8 cellular contexts compared by ENCODE assay signal in genomic region chr11:78416285-78417174, GRCh38. TPM values are rescaled to one million over a fixed set of nuclear protein-coding genes. Genes with fewer than 3 reads are reported as not detected.
DNase-seq lines count a peak whose midpoint lies in the region; ATAC-seq and TF ChIP-seq lines count a peak whose summit lies in the region.

No MANE protein-coding gene starts in this region.

- H3K4me1 Mint-ChIP-seq in activated naive CD4-positive, alpha-beta T cell treated with anti-CD3 and anti-CD28 coated beads, Interleukin-2, amount 50 U/mL, for 24 hours, result peaks cover 25% of the 10 kb centered on the region
- H3K4me1 Mint-ChIP-seq in glutamatergic neuron (ENCODE audit: low read depth, unreplicated experiment), result peaks cover 30% of the 10 kb centered on the region

- peak overlapping the region; percentile 71 to 81 for H3K4me3 ChIP-seq in SK-N-SH (ENCODE audit: low read depth in 2 of 2, low read length in 1 of 2)
- H3K4me3 ChIP-seq in osteoblast (ENCODE audit: insufficient read depth, low read length), result peak overlapping the region; percentile 79
- H3K4me3 ChIP-seq in thoracic aorta, result peak overlapping the region; percentile 85

- H2AFZ ChIP-seq in SK-N-SH (ENCODE audit: low read depth) (peak overlapping the region; percentile 83), osteoblast (ENCODE audit: low read length) (peak overlapping the region; percentile 82)

- no peaks in the 10 kb centered on the region for H3K9me3 Mint-ChIP-seq in activated naive CD4-positive, alpha-beta T cell treated with anti-CD3 and anti-CD28 coated beads, Interleukin-2, amount 50 U/mL, for 24 hours
- peaks cover 12% of the 10 kb centered on the region for H3K9me3 Mint-ChIP-seq in glutamatergic neuron (ENCODE audit: unreplicated experiment)

- no peaks in the 10 kb centered on the region for H3K36me3 ChIP-seq in SK-N-SH (replicated peaks in 1 of 2; ENCODE audit: control insufficient read depth in 1 of 2, insufficient read depth in 2 of 2, low read length in 1 of 2)
- no peaks in the 10 kb centered on the region for H3K36me3 ChIP-seq in osteoblast (ENCODE audit: insufficient read depth, low read length)
- no peaks in the 10 kb centered on the region for H3K36me3 ChIP-seq in thoracic aorta

- POLR2A ChIA-PET in SK-N-SH (lab: Yijun Ruan, JAX), result interaction anchor here (0.7 to 3.5 kb wide), 11 partner anchors 9 to 228 kb away, joined by 3 to 27 read pairs (median 8); partner anchors contain the start of genes KCTD21, NARS2 and USP35

- H3K9me3 ChIP-seq in SK-N-SH (no peaks in the 10 kb centered on the region), osteoblast (ENCODE audit: low read depth, low read length) (no peaks in the 10 kb centered on the region), thoracic aorta (no peaks in the 10 kb centered on the region)

- peak overlapping the region; percentile 92 for H3K4me2 ChIP-seq in SK-N-SH
- H3K4me2 ChIP-seq in osteoblast (ENCODE audit: insufficient read depth, low read length), result peak overlapping the region; percentile 90

- H3K9ac ChIP-seq in SK-N-SH, result peak overlapping the region; percentile 87

- H3K36me3 Mint-ChIP-seq in activated naive CD4-positive, alpha-beta T cell treated with anti-CD3 and anti-CD28 coated beads, Interleukin-2, amount 50 U/mL, for 24 hours, result no peaks in the 10 kb centered on the region
- peaks cover under 1% of the 10 kb centered on the region for H3K36me3 Mint-ChIP-seq in glutamatergic neuron (ENCODE audit: unreplicated experiment)

- H3K9me2 ChIP-seq in SK-N-SH, result no peaks in the 10 kb centered on the region

- peak overlapping the region; percentile 95 for H3K4me3 Mint-ChIP-seq in activated naive CD4-positive, alpha-beta T cell treated with anti-CD3 and anti-CD28 coated beads, Interleukin-2, amount 50 U/mL, for 24 hours
- peak overlapping the region; percentile 94 for H3K4me3 Mint-ChIP-seq in glutamatergic neuron (ENCODE audit: unreplicated experiment)

- TF ChIP-seq EP300 in SK-N-SH (IDR thresholded peaks at IDR 0.05; ENCODE audit: borderline replicate concordance in 1 of 2, low read depth in 1 of 2, low read length in 1 of 2), result no peak; a peak in 1 of 4 replicates

- H3K79me2 ChIP-seq in SK-N-SH (ENCODE audit: insufficient read depth) (peaks cover 44% of the 10 kb centered on the region), osteoblast (ENCODE audit: insufficient read depth, low read length) (peaks cover 14% of the 10 kb centered on the region)

- DNase-seq in GDM1 (lab: John Stamatoyannopoulos, UW), result peak; percentile 51
- DNase-seq in NAMALWA (ENCODE audit: low spot score), result peak; percentile 90
- DNase-seq in SK-N-SH, result peak; percentile 83
- peak; percentile 88 for DNase-seq in glutamatergic neuron
- peak; percentile 94 for DNase-seq in osteoblast (ENCODE audit: insufficient read length, low spot score, missing footprints)
- peak; percentile 81 for DNase-seq in thoracic aorta (ENCODE audit: low spot score)

- H3K4me1 ChIP-seq in SK-N-SH (ENCODE audit: control insufficient read depth in 1 of 2, insufficient read depth in 2 of 2, low read depth in 1 of 2, low read length in 1 of 2) (peaks cover 18 to 41% of the 10 kb centered on the region in 2 experiments; a peak in 3 of 4 replicates), osteoblast (ENCODE audit: insufficient read depth, low read length) (peaks cover 37% of the 10 kb centered on the region), thoracic aorta (ENCODE audit: control insufficient read depth in 1 of 2, low read depth in 2 of 2) (peaks cover 13 to 54% of the 10 kb centered on the region in 2 donors)

- ATAC-seq in HG02571 (IDR thresholded peaks at IDR 0.05; ENCODE audit: unreplicated experiment) (peak; percentile 52), thoracic aorta (ENCODE audit: insufficient number of reproducible peaks, low FRiP score, low read depth) (peak; percentile 56)

- H3K27ac Mint-ChIP-seq in activated naive CD4-positive, alpha-beta T cell treated with anti-CD3 and anti-CD28 coated beads, Interleukin-2, amount 50 U/mL, for 24 hours, result peak overlapping the region; percentile 91
- peak overlapping the region; percentile 54 for H3K27ac Mint-ChIP-seq in glutamatergic neuron (ENCODE audit: unreplicated experiment)

- CTCF ChIA-PET in SK-N-SH (lab: Yijun Ruan, JAX), result interaction anchor here (0.6 to 7.2 kb wide), 32 partner anchors 9 to 197 kb away, joined by 3 to 110 read pairs (median 4); partner anchors contain the start of gene NARS2

- H3F3A ChIP-seq in SK-N-SH (replicated peaks; ENCODE audit: insufficient read depth), result peaks cover 45% of the 10 kb centered on the region

- H4K20me1 ChIP-seq in SK-N-SH (ENCODE audit: insufficient read depth) (no peaks in the 10 kb centered on the region), osteoblast (ENCODE audit: insufficient read depth, low read length) (no peaks in the 10 kb centered on the region)

- TF ChIP-seq RAD21 in SK-N-SH (IDR thresholded peaks at IDR 0.05; ENCODE audit: low read length), result peak; percentile 60

- peaks cover 17% of the 10 kb centered on the region for H3K27me3 Mint-ChIP-seq in activated naive CD4-positive, alpha-beta T cell treated with anti-CD3 and anti-CD28 coated beads, Interleukin-2, amount 50 U/mL, for 24 hours
- peaks cover 10% of the 10 kb centered on the region for H3K27me3 Mint-ChIP-seq in glutamatergic neuron (ENCODE audit: unreplicated experiment)

- H3K27me3 ChIP-seq in SK-N-SH (ENCODE audit: insufficient read depth), result no peaks in the 10 kb centered on the region
- H3K27me3 ChIP-seq in osteoblast (ENCODE audit: insufficient read depth, low read length), result no peaks in the 10 kb centered on the region
- H3K27me3 ChIP-seq in thoracic aorta (replicated peaks; ENCODE audit: insufficient read depth), result no peaks in the 10 kb centered on the region

- WGBS in SK-N-SH (ENCODE audit: low lambda C conversion rate), result under 1% methylated on average over 33 of the region's 38 CpGs

- TF ChIP-seq CTCF in SK-N-SH (IDR thresholded peaks at IDR 0.05) (peak; percentile 57), glutamatergic neuron (IDR thresholded peaks at IDR 0.05; ENCODE audit: partially characterized antibody, unreplicated experiment) (peak; percentile 73), osteoblast (IDR thresholded peaks at IDR 0.05; ENCODE audit: extremely low read depth, low read depth, low read length) (peak; percentile 49), thoracic aorta (IDR thresholded peaks at IDR 0.05) (no peak)

- H3K27ac ChIP-seq in SK-N-SH (ENCODE audit: low read depth in 2 of 2, low read length in 1 of 2), result peak overlapping the region; percentile 92 to 100
- H3K27ac ChIP-seq in osteoblast (ENCODE audit: low read depth, low read length), result peak overlapping the region; percentile 93
- H3K27ac ChIP-seq in thoracic aorta, result peak overlapping the region; percentile 97 to 99

TF ChIP-seq in SK-N-SH, 30 proteins besides CTCF, POLR2A, EP300 and RAD21 (continues in another document):
- TF ChIP-seq IRF3 (IDR thresholded peaks at IDR 0.05; ENCODE audit: low read depth, low read length) (no peak), FOSL2 (IDR thresholded peaks at IDR 0.05; ENCODE audit: borderline replicate concordance, low read depth) (peak; percentile 74), TEAD4 (IDR thresholded peaks at IDR 0.05; ENCODE audit: borderline replicate concordance, insufficient read depth) (0 out of 2 replicates have a peak, but pooled peaks have one; percentile 5), TAF1 (IDR thresholded peaks at IDR 0.05; ENCODE audit: borderline replicate concordance, low read depth, low read length) (no peak; the same call in 1 of the 2 replicates), TCF12 (IDR thresholded peaks at IDR 0.05) (peak; percentile 44; the same call in 1 of the 2 replicates), ELF1 (IDR thresholded peaks at IDR 0.05) (no peak), REST (IDR thresholded peaks at IDR 0.05; ENCODE audit: low read depth, low read length) (no peak), GABPA (IDR thresholded peaks at IDR 0.05; ENCODE audit: low read depth) (no peak)

RNA-seq across cellular contexts. Expression of gene GAB2, which starts 1.1 kb away (rescaled TPM):
- polyA plus RNA-seq in SK-N-SH (2012; rRNA removed), result 5.6 and 6.0 TPM in 2 replicates
- 4.1 and 5.4 TPM in 2 replicates for polyA plus RNA-seq in SK-N-SH (2012; cell fraction: cytosol; rRNA removed)
- polyA plus RNA-seq in SK-N-SH (2012; cell fraction: nucleus; rRNA removed), result 8.6 and 9.0 TPM in 2 replicates
- total RNA-seq in glutamatergic neuron (ENCODE audit: unreplicated experiment) (87.9 TPM), osteoblast (18.3 and 18.5 TPM in 2 replicates), thoracic aorta (10 to 100 TPM; 65.4 to 91.5 TPM)

Comparison
In these comparisons a context has a peak if more than half of its experiments do, and no peak if none do; other contexts are left out.
1. Peak in every context shown above with its lines: DNase-seq, ATAC-seq, H3K4me3 ChIP-seq and H3K27ac ChIP-seq.